Comparison of ENCODE assay signal across 19 cellular contexts in genomic region chr2:145022671-145023330, GRCh38.
DNase-seq lines count a peak whose midpoint lies in the region; ATAC-seq, FAIRE-seq and TF ChIP-seq lines count a peak whose summit lies in the region.
"Had no signal": no experiment of that assay in that cellular context is flagged by ENCODE, and none has a peak within 500 bp of the region (broad histone marks: within the 10 kb centered on the region; RNA-seq: fewer than 3 reads in every experiment).

No MANE protein-coding gene starts in this region.

- H4K91ac ChIP-seq in H1 (replicated peaks; ENCODE audit: insufficient read length, low read length) (no peak overlapping the region), neuronal stem cell (ENCODE audit: low read depth, low read length, poor library complexity) (no peak overlapping the region)

- TF ChIP-seq CTCF in AG04450 (IDR thresholded peaks at IDR 0.05; ENCODE audit: low read depth, low read length) (no peak), H1 (IDR thresholded peaks at IDR 0.05; ENCODE audit: control extremely low read depth in 1 of 3, insufficient read depth in 1 of 3, low read depth in 1 of 3, low read length in 3 of 3) (no peak), omental fat pad (IDR thresholded peaks at IDR 0.05) (no peak)

- peak; percentile 61 for DNase-seq in AG04450 (ENCODE audit: low read depth, low spot score)
- peak; percentile 8 for DNase-seq in HTR-8/SVneo (ENCODE audit: insufficient read length, low spot score)
- DNase-seq in H1 (ENCODE audit: low read depth in 1 of 2, low spot score in 2 of 2) = no peak
- no peak for DNase-seq in omental fat pad (ENCODE audit: low spot score)
- DNase-seq in T-cell = no peak
- DNase-seq in NCI-H2107 treated with DMSO at 0.1 percent for 48 hours (lab: John Stamatoyannopoulos, UW; ENCODE audit: unreplicated experiment) = no peak
- no peak for DNase-seq in nucleus accumbens (lab: John Stamatoyannopoulos, UW)
- no peak for DNase-seq in neuronal stem cell (ENCODE audit: low spot score)
- DNase-seq: activated T-cell treated with anti-CD3 and anti-CD28 coated beads for 4 hours; CD8-positive, alpha-beta memory T cell; HCEC 1CT; Karpas-422; left cardiac atrium; NCI-H2107; pancreas; stimulated activated CD4-positive, alpha-beta T cell treated with anti-CD3 and anti-CD28 coated beads, Interleukin-4, amount 100 ng/mL, for 4 hours had no signal

- H3K14ac ChIP-seq in H1 (ENCODE audit: insufficient read length) (no peak overlapping the region), neuronal stem cell (ENCODE audit: low read length) (no peak overlapping the region)

- no peak overlapping the region for H2BK20ac ChIP-seq in H1 (ENCODE audit: low read length)

- CTCF ChIA-PET in AG04450 (lab: Charles Lee) = interaction anchor here (0.6 kb wide), 1 partner anchor 542 kb away, joined by 4 read pairs; no protein-coding TSS in a partner anchor
- CTCF ChIA-PET in H1 (lab: Charles Lee; ENCODE audit: partially characterized antibody) = interaction anchor here (1.8 kb wide), 1 partner anchor 20 kb away, joined by 5 read pairs; no protein-coding TSS in a partner anchor
- CTCF ChIA-PET in T-cell (lab: Charles Lee) = no interaction called here

- H3K27me3 ChIP-seq in AG04450 (ENCODE audit: control insufficient read depth, insufficient read depth, low read length) (no peaks in the 10 kb centered on the region), H1 (replicated peaks in 1 of 4; ENCODE audit: control insufficient read depth in 3 of 4, extremely low read depth in 1 of 4, insufficient read depth in 3 of 4, low read length in 3 of 4) (no peaks in the 10 kb centered on the region), neuronal stem cell (ENCODE audit: control insufficient read depth in 3 of 3, insufficient read depth in 3 of 3, low read depth in 1 of 3, low read length in 3 of 3) (no peaks in the 10 kb centered on the region)
- H3K27me3 ChIP-seq: pancreas had no signal

- no peak overlapping the region for H3K27ac Mint-ChIP-seq in T-cell

- H4K8ac ChIP-seq in H1 (ENCODE audit: extremely low read depth, insufficient read depth, low read length) (no peak overlapping the region), neuronal stem cell (ENCODE audit: low read depth, low read length) (no peak overlapping the region)

- H3K4me2 ChIP-seq in H1 (ENCODE audit: insufficient read depth in 1 of 2, low read depth in 2 of 2, low read length in 2 of 2) (no peak overlapping the region), neuronal stem cell (ENCODE audit: insufficient read depth, low read length, poor library complexity, severe bottlenecking) (no peak overlapping the region)

- H2BK12ac ChIP-seq in H1 (ENCODE audit: low read depth, low read length) (no peak overlapping the region), neuronal stem cell (ENCODE audit: low read length) (no peak overlapping the region)

- H2AFZ ChIP-seq in H1 (ENCODE audit: low read length) (0 out of 2 replicates have a peak overlapping the region, but pooled peaks have one; percentile 54), neuronal stem cell (ENCODE audit: low read length) (no peak overlapping the region)

- H2BK15ac ChIP-seq in H1 (ENCODE audit: low read length) (no peak overlapping the region), neuronal stem cell (ENCODE audit: low read length) (no peak overlapping the region)

- no peak overlapping the region for H3K56ac ChIP-seq in H1 (replicated peaks; ENCODE audit: insufficient read length, low read depth, low read length)

- H2AK5ac ChIP-seq in H1 (ENCODE audit: low read depth, low read length) (no peak overlapping the region), neuronal stem cell (ENCODE audit: low read depth, low read length) (no peak overlapping the region)

- H3K36me3 Mint-ChIP-seq in T-cell = no peaks in the 10 kb centered on the region

- H3K27ac ChIP-seq in AG04450 (ENCODE audit: low read depth, low read length) (peak overlapping the region; percentile 23), H1 (ENCODE audit: low read depth, low read length) (no peak overlapping the region), neuronal stem cell (replicated peaks; ENCODE audit: low read length) (no peak overlapping the region)
- H3K27ac ChIP-seq: pancreas, VCaP had no signal

- TF ChIP-seq RAD21 in H1 (IDR thresholded peaks at IDR 0.05 in 1 of 2, conservative IDR thresholded peaks at IDR 0.05 in 1 of 2; ENCODE audit: low read depth in 2 of 2, low read length in 2 of 2) = no peak

- no peak overlapping the region for H3K23ac ChIP-seq in H1 (ENCODE audit: insufficient read length)
- no peak overlapping the region for H3K23ac ChIP-seq in neuronal stem cell (ENCODE audit: low read depth, low read length, poor library complexity)

- no peaks in the 10 kb centered on the region for H3K79me1 ChIP-seq in H1 (ENCODE audit: low read depth, low read length)
- H3K79me1 ChIP-seq in neuronal stem cell (ENCODE audit: low read depth, low read length) = no peaks in the 10 kb centered on the region

- H3K4me1 ChIP-seq in H1 (replicated peaks in 1 of 4; ENCODE audit: control insufficient read depth in 3 of 4, insufficient read depth in 4 of 4, low read length in 3 of 4) (no peaks in the 10 kb centered on the region; a peak in 1 of 7 replicates), neuronal stem cell (ENCODE audit: control insufficient read depth in 2 of 2, insufficient read depth in 1 of 2, low read depth in 1 of 2, low read length in 2 of 2) (peaks cover 0 to 6% of the 10 kb centered on the region in 2 donors)
- H3K4me1 ChIP-seq: pancreas had no signal

- H3K4me3 Mint-ChIP-seq in T-cell = no peak overlapping the region
- H3K4me3 Mint-ChIP-seq: CD8-positive, alpha-beta memory T cell had no signal

- H3K9ac ChIP-seq in H1 (replicated peaks in 1 of 4; ENCODE audit: extremely low read depth in 1 of 4, low read depth in 3 of 4, low read length in 3 of 4) (no peak overlapping the region), neuronal stem cell (ENCODE audit: low read depth, low read length, poor library complexity) (no peak overlapping the region)

- ATAC-seq in omental fat pad (ENCODE audit: low FRiP score) (peak; percentile 58), T-cell (replicated peaks in 1 of 4) (no peak)
- ATAC-seq: esophagus mucosa had no signal

- no peaks in the 10 kb centered on the region for H3K4me1 Mint-ChIP-seq in T-cell
- H3K4me1 Mint-ChIP-seq: CD8-positive, alpha-beta memory T cell had no signal

- no peaks in the 10 kb centered on the region for H3K79me2 ChIP-seq in H1 (ENCODE audit: control insufficient read depth in 1 of 2, insufficient read depth in 2 of 2, low read length in 2 of 2)

- H2BK5ac ChIP-seq in H1 (ENCODE audit: low read depth, low read length) (no peak overlapping the region), neuronal stem cell (ENCODE audit: low read length) (no peak overlapping the region)

- H2BK120ac ChIP-seq in H1 (replicated peaks; ENCODE audit: low read depth, low read length) = no peak overlapping the region
- no peak overlapping the region for H2BK120ac ChIP-seq in neuronal stem cell (ENCODE audit: low read depth, low read length)

- TF ChIP-seq POLR2A in H1 (IDR thresholded peaks at IDR 0.05; ENCODE audit: control extremely low read depth in 1 of 2, low read depth in 2 of 2, low read length in 2 of 2) = no peak

- H3K18ac ChIP-seq in H1 (ENCODE audit: extremely low read depth, low read length) (no peak overlapping the region; the same call in 1 of the 2 replicates), neuronal stem cell (ENCODE audit: low read length) (no peak overlapping the region)

- FAIRE-seq in HTR-8/SVneo (lab: Jason Lieb, UNC) (peak; percentile 46), H1 (lab: Jason Lieb, UNC) (no peak)
- FAIRE-seq: bronchial epithelial cell, pancreas had no signal

- H3K4ac ChIP-seq in H1 (replicated peaks; ENCODE audit: insufficient read length, low read depth, low read length) (no peak overlapping the region), neuronal stem cell (ENCODE audit: low read length) (no peak overlapping the region)

- H3K9me3 ChIP-seq in AG04450 (ENCODE audit: control insufficient read depth, insufficient read depth, low read length) = no peaks in the 10 kb centered on the region
- H3K9me3 ChIP-seq in H1 (ENCODE audit: insufficient read depth in 2 of 2, low read depth in 1 of 2, low read length in 1 of 2) = no peaks in the 10 kb centered on the region
- H3K9me3 ChIP-seq in neuronal stem cell (replicated peaks in 1 of 2; ENCODE audit: control insufficient read depth in 2 of 2, insufficient read depth in 1 of 2, low read depth in 1 of 2, low read length in 2 of 2) = no peaks in the 10 kb centered on the region
- H3K9me3 ChIP-seq: pancreas had no signal

- no peaks in the 10 kb centered on the region for H3K9me3 Mint-ChIP-seq in T-cell

- H3K36me3 ChIP-seq in H1 (ENCODE audit: control insufficient read depth in 2 of 4, insufficient read depth in 4 of 4, low read length in 3 of 4) (no peaks in the 10 kb centered on the region), neuronal stem cell (replicated peaks in 1 of 2; ENCODE audit: control insufficient read depth in 2 of 2, insufficient read depth in 2 of 2, low read length in 2 of 2) (no peaks in the 10 kb centered on the region)
- H3K36me3 ChIP-seq: pancreas had no signal

- peaks cover 0 to 7% of the 10 kb centered on the region in 2 donors for H3K27me3 Mint-ChIP-seq in T-cell

- 95% methylated on average over 5 of the region's 5 CpGs; no CpG with 5 or more reads in 1 of the 2 experiments for WGBS in H1 (ENCODE audit: extremely low coverage in 1 of 2, insufficient coverage in 1 of 2, insufficient read length in 1 of 2, insufficient replicate concordance in 2 of 2, low coverage in 1 of 2, low lambda C conversion rate in 2 of 2, missing lambda C conversion rate in 1 of 2), 2 experiments
- WGBS in neuronal stem cell (ENCODE audit: extremely low coverage in 2 of 2, insufficient read length in 2 of 2, insufficient replicate concordance in 1 of 2), 2 donors = no CpG with 5 or more reads among the region's 5 CpGs

- no peak overlapping the region for H4K5ac ChIP-seq in H1 (ENCODE audit: insufficient read length, low read depth, low read length)

- POLR2A ChIA-PET in AG04450 (lab: Yijun Ruan, JAX) (interaction anchor here (0.6 kb wide), 2 partner anchors 17 to 93 kb away, joined by 3 to 5 read pairs; no protein-coding TSS in a partner anchor), H1 (lab: Charles Lee; ENCODE audit: partially characterized antibody) (interaction anchor here (0.6 kb wide), 1 partner anchor 10 kb away, joined by 3 read pairs; no protein-coding TSS in a partner anchor), T-cell (lab: Charles Lee) (interaction anchor here in 1 of 2 donors (0.6 kb wide), 1 partner anchor 973 kb away, joined by 3 read pairs; no protein-coding TSS in a partner anchor)

- no peaks in the 10 kb centered on the region for H4K20me1 ChIP-seq in H1 (replicated peaks in 1 of 2; ENCODE audit: control insufficient read depth in 1 of 2, insufficient read depth in 2 of 2, low read length in 2 of 2)

- TF ChIP-seq EP300 in H1 (IDR thresholded peaks at IDR 0.05; ENCODE audit: borderline replicate concordance in 1 of 2, low read depth in 2 of 2, low read length in 2 of 2) = no peak

- H3K23me2 ChIP-seq in H1 (ENCODE audit: low read depth, low read length) = no peaks in the 10 kb centered on the region; the same call in 1 of the 2 replicates

- H3K4me3 ChIP-seq in AG04450 (ENCODE audit: low read depth, low read length) (no peak overlapping the region), H1 (ENCODE audit: extremely low read depth in 1 of 4, insufficient read depth in 2 of 4, low read depth in 3 of 4, low read length in 4 of 4) (no peak overlapping the region), neuronal stem cell (ENCODE audit: low read length in 2 of 2) (no peak overlapping the region)
- H3K4me3 ChIP-seq: pancreas had no signal

Comparison
In these comparisons a context has a peak if more than half of its experiments do, and no peak if none do; other contexts are left out.
1. DNase-seq: peak in AG04450 (single experiment) and HTR-8/SVneo (single experiment); none in H1 (0 of 2), omental fat pad (single experiment), T-cell (0 of 34), NCI-H2107 treated with DMSO at 0.1 percent for 48 hours (single experiment), nucleus accumbens (0 of 56) and neuronal stem cell (single experiment).
2. CTCF ChIA-PET loops: an anchor here in AG04450 (0.6 kb wide) and H1 (1.8 kb wide); none called in T-cell.